8 cellular contexts compared by ENCODE assay signal in genomic region chr12:402127-402456, GRCh38. TPM values are rescaled to one million over a fixed set of nuclear protein-coding genes. Genes with fewer than 3 reads are reported as not detected.
DNase-seq lines count a peak whose midpoint lies in the region; TF ChIP-seq lines count a peak whose summit lies in the region.

No MANE protein-coding gene starts in this region.

- no peak overlapping the region for H3K4me3 Mint-ChIP-seq in HFFc6

- H3K9me3 ChIP-seq in AG04450 (ENCODE audit: control insufficient read depth, insufficient read depth, low read length) (no peaks in the 10 kb centered on the region), breast epithelium (no peaks in the 10 kb centered on the region), mononuclear cell (ENCODE audit: low read depth, low read length) (no peaks in the 10 kb centered on the region)

- peaks cover 4% of the 10 kb centered on the region; the same call in 1 of the 2 replicates for H3K36me3 Mint-ChIP-seq in HFFc6 (ENCODE audit: low read depth)

- H3K27me3 Mint-ChIP-seq in HFFc6 (ENCODE audit: insufficient read depth): no peaks in the 10 kb centered on the region

- H3K27me3 ChIP-seq in AG04450 (ENCODE audit: control insufficient read depth, insufficient read depth, low read length): no peaks in the 10 kb centered on the region
- H3K27me3 ChIP-seq in breast epithelium: no peaks in the 10 kb centered on the region
- H3K27me3 ChIP-seq in mononuclear cell (ENCODE audit: insufficient read depth, low read length): no peaks in the 10 kb centered on the region

- CTCF ChIA-PET in AG04450 (lab: Charles Lee): interaction anchor here (0.5 to 2.1 kb wide), 8 partner anchors 11 to 349 kb away, joined by 3 to 11 read pairs (median 6); no protein-coding TSS in a partner anchor

- H3K27ac ChIP-seq in AG04450 (ENCODE audit: low read depth, low read length) (no peak overlapping the region), breast epithelium (peak overlapping the region in 1 of 2 donors; percentile 67)

- TF ChIP-seq POLR2A in breast epithelium (IDR thresholded peaks at IDR 0.05): no peak

- TF ChIP-seq CTCF in AG04450 (IDR thresholded peaks at IDR 0.05; ENCODE audit: low read depth, low read length): peak; percentile 37; the same call in 1 of the 2 replicates
- no peak for TF ChIP-seq CTCF in HFFc6 (IDR thresholded peaks at IDR 0.05)
- TF ChIP-seq CTCF in breast epithelium (IDR thresholded peaks at IDR 0.05): no peak

- POLR2A ChIA-PET in AG04450 (lab: Yijun Ruan, JAX): interaction anchor here (0.5 to 1.8 kb wide), 2 partner anchors 13 to 61 kb away, joined by 9 to 16 read pairs; partner anchors contain the start of gene KDM5A

- H3K4me3 ChIP-seq in AG04450 (ENCODE audit: low read depth, low read length): peak overlapping the region; percentile 87
- peak overlapping the region; percentile 61 to 72 (median 67) for H3K4me3 ChIP-seq in breast epithelium
- H3K4me3 ChIP-seq in mononuclear cell (ENCODE audit: low read length): peak overlapping the region; percentile 60

- H3K9me3 Mint-ChIP-seq in HFFc6: no peaks in the 10 kb centered on the region

- intact Hi-C loops in breast epithelium (cut with DNase I; ENCODE audit: low total_unique reads): no loop called here

- no peak overlapping the region for H3K27ac Mint-ChIP-seq in HFFc6

- H3K4me1 ChIP-seq in breast epithelium (peaks cover 0 to 3% of the 10 kb centered on the region in 2 donors), mononuclear cell (ENCODE audit: insufficient read depth, low read length) (peaks cover 13% of the 10 kb centered on the region)

- H3K4me1 Mint-ChIP-seq in HFFc6 (ENCODE audit: low read depth): peaks cover 13% of the 10 kb centered on the region

- H3K36me3 ChIP-seq in breast epithelium: no peaks in the 10 kb centered on the region

- no peak for DNase-seq in AG04450 (ENCODE audit: low read depth, low spot score)
- DNase-seq in HFFc6: peak; percentile 29
- no peak for DNase-seq in breast epithelium (ENCODE audit: low spot score in 2 of 2)
- DNase-seq in activated gamma-delta T cell treated with Interleukin-2 at 50 U/mL for 16 hours: no peak
- no peak for DNase-seq in NCI-H146 (lab: John Stamatoyannopoulos, UW)
- DNase-seq in GOT3 (lab: John Stamatoyannopoulos, UW): no peak
- no peak for DNase-seq in DMS53 (lab: John Stamatoyannopoulos, UW)

RNA-seq across cellular contexts. Expression of gene CCDC77, which starts 0.6 kb away (rescaled TPM):
- polyA plus RNA-seq in AG04450 (2011; rRNA removed): 5.6 and 7.3 TPM in 2 replicates
- polyA minus RNA-seq in AG04450 (2011; rRNA and poly(A)+ RNA removed): 5.9 and 6.3 TPM in 2 replicates
- 10 to 100 TPM in 5 of 6 experiments, 1 to 10 TPM in 1; 7.7 to 12.6 (median 11.6) TPM for total RNA-seq in HFFc6 (2021; fragmentation: NEBNext Ultra II Directional; extraction: Animal tissue kit (Norgen Biotek cat#: 25700))
- total RNA-seq in breast epithelium (1 to 10 TPM; 5.6 to 8.9 (median 7.5) TPM), mononuclear cell (8.4 TPM)

RNA-seq across cellular contexts. Expression of gene KDM5A, which starts 13.0 kb away (rescaled TPM):
- 28.1 and 33.9 TPM in 2 replicates for polyA plus RNA-seq in AG04450 (2011; rRNA removed)
- 128 and 130 TPM in 2 replicates for polyA minus RNA-seq in AG04450 (2011; rRNA and poly(A)+ RNA removed)
- 10 to 100 TPM; 47.1 to 55.0 (median 52.0) TPM for total RNA-seq in HFFc6 (2021; fragmentation: NEBNext Ultra II Directional; extraction: Animal tissue kit (Norgen Biotek cat#: 25700))
- total RNA-seq in breast epithelium (10 to 100 TPM; 55.8 to 83.6 (median 57.4) TPM), mononuclear cell (123 TPM)

RNA-seq across cellular contexts. Expression of gene B4GALNT3, which starts 57.6 kb away (rescaled TPM):
- not detected in 2 replicates for polyA plus RNA-seq in AG04450 (2011; rRNA removed)
- not detected in 2 replicates for polyA minus RNA-seq in AG04450 (2011; rRNA and poly(A)+ RNA removed)
- total RNA-seq in HFFc6 (2021; fragmentation: NEBNext Ultra II Directional; extraction: Animal tissue kit (Norgen Biotek cat#: 25700)): not detected
- total RNA-seq in breast epithelium (1 to 10 TPM in 2 of 3 donors, under 1 TPM in 1; 0.16 to 5.9 (median 4.6) TPM), mononuclear cell (0.10 TPM)
